In genomic region chr4:128565565-128566186, GRCh38 we compare ENCODE assay signal across 8 cellular contexts.
DNase-seq lines count a peak whose midpoint lies in the region; ATAC-seq and TF ChIP-seq lines count a peak whose summit lies in the region.

No MANE protein-coding gene starts in this region.

- intact Hi-C loops in CD14-positive monocyte (cut with micrococcal nuclease) (no loop called here), dorsolateral prefrontal cortex (cut with DNase I) (loop anchor here in 1 of 2 donors (5.0 kb wide), 1 partner anchor 108 kb away; no protein-coding TSS in a partner anchor)

- peaks cover 0 to 3% (median 0%) of the 10 kb centered on the region in 45 donors for H3K27me3 ChIP-seq in dorsolateral prefrontal cortex

- peaks cover 0 to 3% (median 3%) of the 10 kb centered on the region in 3 donors for H3K27me3 Mint-ChIP-seq in CD14-positive monocyte (ENCODE audit: low read depth in 3 of 3)

- H3K27ac Mint-ChIP-seq in CD14-positive monocyte = peak overlapping the region in 1 of 7 donors; percentile 15

- H3K36me3 Mint-ChIP-seq in CD14-positive monocyte = no peaks in the 10 kb centered on the region

- H3K9me3 Mint-ChIP-seq in CD14-positive monocyte = peaks cover 0 to 2% (median 0%) of the 10 kb centered on the region in 7 donors

- H3K4me3 Mint-ChIP-seq in CD14-positive monocyte = no peak overlapping the region

- peak; percentile 51 for ATAC-seq in GM19324 (IDR thresholded peaks at IDR 0.05; ENCODE audit: low FRiP score, unreplicated experiment)
- ATAC-seq in GM18517 (IDR thresholded peaks at IDR 0.05; ENCODE audit: unreplicated experiment) = no peak
- no peak for ATAC-seq in HG02642 (IDR thresholded peaks at IDR 0.05; ENCODE audit: poor library complexity, unreplicated experiment)
- ATAC-seq in GM21515 (IDR thresholded peaks at IDR 0.05; ENCODE audit: unreplicated experiment) = no peak

- H3K4me1 Mint-ChIP-seq in CD14-positive monocyte = peaks cover 27% of the 10 kb centered on the region

- peak; percentile 13 for TF ChIP-seq CTCF in CD14-positive monocyte (IDR thresholded peaks at IDR 0.05)
- TF ChIP-seq CTCF in dorsolateral prefrontal cortex (IDR thresholded peaks at IDR 0.05 in 54 of 56, conservative IDR thresholded peaks at IDR 0.05 in 2 of 56; ENCODE audit: low read depth in 1 of 56, partially characterized antibody in 56 of 56) = peak in 52 of 56 donors; percentile 21 to 72 (median 49)

- no peak overlapping the region for H3K4me3 ChIP-seq in dorsolateral prefrontal cortex

- no peak for DNase-seq in CD14-positive monocyte (ENCODE audit: low spot score)
- DNase-seq in NCI-H748 treated with DMSO at 0.1 percent for 48 hours (lab: John Stamatoyannopoulos, UW) = peak; percentile 6
- DNase-seq in dorsolateral prefrontal cortex = peak in 5 of 10 donors; percentile 13 to 54 (median 48)
- peak; percentile 34 for DNase-seq in mucosa of gallbladder (ENCODE audit: low spot score)

- H3K27ac ChIP-seq in dorsolateral prefrontal cortex = no peak overlapping the region
